In the genomic region with DNA sequence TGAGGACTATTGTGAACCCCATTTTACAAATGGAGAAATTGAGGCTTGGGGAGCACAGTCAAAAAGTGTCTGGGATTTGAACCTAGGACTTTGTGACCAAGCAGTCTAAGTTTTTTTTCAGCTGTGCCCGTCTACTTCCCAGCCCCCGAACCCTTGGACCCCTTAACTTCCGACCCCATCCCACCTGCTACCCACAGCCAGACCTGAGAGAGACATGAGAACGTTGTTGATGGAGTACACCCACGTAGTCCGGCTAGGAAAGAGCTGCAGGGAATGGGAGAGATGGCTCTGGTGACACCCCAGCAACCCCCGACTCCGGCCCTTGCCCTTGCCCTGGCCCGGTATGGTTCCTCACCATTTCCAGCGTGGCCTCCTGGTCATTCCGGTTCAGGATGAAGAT, we compare ENCODE assay signal across 1 cellular context.
TF ChIP-seq lines count a peak whose summit lies in the region.

No MANE protein-coding gene starts in this region.

TF ChIP-seq in HEK293, 187 proteins besides CTCF, POLR2A, EP300 and RAD21 (continued from another document):
- TF ChIP-seq, protein P1, sequence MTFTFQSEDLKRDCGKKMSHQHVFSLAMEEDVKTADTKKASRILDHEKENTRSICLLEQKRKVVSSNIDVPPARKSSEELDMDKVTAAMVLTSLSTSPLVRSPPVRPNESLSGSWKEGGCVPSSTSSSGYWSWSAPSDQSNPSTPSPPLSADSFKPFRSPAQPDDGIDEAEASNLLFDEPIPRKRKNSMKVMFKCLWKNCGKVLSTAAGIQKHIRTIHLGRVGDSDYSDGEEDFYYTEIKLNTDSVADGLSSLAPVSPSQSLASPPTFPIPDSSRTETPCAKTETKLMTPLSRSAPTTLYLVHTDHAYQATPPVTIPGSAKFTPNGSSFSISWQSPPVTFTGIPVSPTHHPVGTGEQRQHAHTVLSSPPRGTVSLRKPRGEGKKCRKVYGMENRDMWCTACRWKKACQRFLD (tag by site-specific recombination; IDR thresholded peaks at IDR 0.05), result no peak
- TF ChIP-seq EGR2 (tag by site-specific recombination; IDR thresholded peaks at IDR 0.05; ENCODE audit: low read depth) (peak; percentile 89), ZNF248 (tag by site-specific recombination; IDR thresholded peaks at IDR 0.05) (no peak), ZFHX2 (tag by site-specific recombination; conservative IDR thresholded peaks at IDR 0.05) (peak; percentile 66), ZNF610 (tag by site-specific recombination; IDR thresholded peaks at IDR 0.05; ENCODE audit: borderline replicate concordance) (no peak)
